ENCODE assay signal across 1 cellular context in genomic region chr11:65572356-65573043, GRCh38.
TF ChIP-seq lines count a peak whose summit lies in the region.

Gene FAM89B, plus strand, starts transcription at chr11:65572538. Its CDS starts 132 bp downstream, at chr11:65572670.

TF ChIP-seq in GM12878, 131 proteins besides CTCF, POLR2A, EP300 and RAD21 (continued from another document):
- no peak for TF ChIP-seq PAX8 (IDR thresholded peaks at IDR 0.05)
- no peak for TF ChIP-seq NFXL1 (IDR thresholded peaks at IDR 0.05; ENCODE audit: borderline replicate concordance)
- peak; percentile 60 for TF ChIP-seq SP1 (IDR thresholded peaks at IDR 0.05; ENCODE audit: low read depth, low read length)
- no peak for TF ChIP-seq NFYA (IDR thresholded peaks at IDR 0.05; ENCODE audit: borderline replicate concordance, low read depth, low read length)
- TF ChIP-seq EZH2 (IDR thresholded peaks at IDR 0.05; ENCODE audit: borderline replicate concordance, control insufficient read depth, low read depth, low read length) = no peak
